ENCODE assay signal across 1 cellular context in the genomic region with DNA sequence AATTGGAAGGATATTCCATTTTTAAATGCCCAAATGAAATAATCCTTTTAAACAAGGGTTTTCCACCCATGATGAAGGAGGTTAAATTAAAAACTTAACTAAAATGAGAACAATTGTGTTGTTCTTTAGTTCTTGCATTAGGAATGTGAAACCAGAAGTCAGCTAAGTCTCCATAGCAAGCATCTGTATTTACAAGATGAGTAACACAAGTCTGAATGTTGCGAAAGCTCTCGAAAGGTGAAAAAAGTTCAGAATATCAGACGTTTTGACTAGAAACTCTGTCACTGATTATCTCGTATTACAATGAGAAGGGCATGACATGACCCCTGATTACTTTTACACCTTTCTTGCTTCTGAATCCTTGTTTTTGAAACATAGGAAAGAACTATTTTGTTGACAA.
A peak's percentile ranks its signal among the peaks of the same experiment; 100 is the strongest.
TF ChIP-seq lines count a peak whose summit lies in the region.

No MANE protein-coding gene starts in this region.

TF ChIP-seq in HepG2, 621 proteins besides CTCF, POLR2A, EP300 and RAD21 (continues in another document):
- TF ChIP-seq HES4 (CRISPR knock-in tag; IDR thresholded peaks at IDR 0.05; ENCODE audit: borderline replicate concordance): no peak
- no peak for TF ChIP-seq LCORL (IDR thresholded peaks at IDR 0.05)
- no peak for TF ChIP-seq LCORL (CRISPR knock-in tag; IDR thresholded peaks at IDR 0.05)
- TF ChIP-seq ZNF678 (CRISPR knock-in tag; IDR thresholded peaks at IDR 0.05): no peak
- no peak for TF ChIP-seq SMAD1 (CRISPR knock-in tag; IDR thresholded peaks at IDR 0.05; ENCODE audit: borderline replicate concordance, low read depth)
- no peak for TF ChIP-seq ARHGAP35 (CRISPR knock-in tag; IDR thresholded peaks at IDR 0.05; ENCODE audit: borderline replicate concordance)
- TF ChIP-seq PRPF4 (IDR thresholded peaks at IDR 0.05; ENCODE audit: low read depth, low read length, poor library complexity, severe bottlenecking): no peak
- TF ChIP-seq AGO1 (IDR thresholded peaks at IDR 0.05; ENCODE audit: low read depth, low read length, poor library complexity, severe bottlenecking): no peak
- TF ChIP-seq, protein P1, sequence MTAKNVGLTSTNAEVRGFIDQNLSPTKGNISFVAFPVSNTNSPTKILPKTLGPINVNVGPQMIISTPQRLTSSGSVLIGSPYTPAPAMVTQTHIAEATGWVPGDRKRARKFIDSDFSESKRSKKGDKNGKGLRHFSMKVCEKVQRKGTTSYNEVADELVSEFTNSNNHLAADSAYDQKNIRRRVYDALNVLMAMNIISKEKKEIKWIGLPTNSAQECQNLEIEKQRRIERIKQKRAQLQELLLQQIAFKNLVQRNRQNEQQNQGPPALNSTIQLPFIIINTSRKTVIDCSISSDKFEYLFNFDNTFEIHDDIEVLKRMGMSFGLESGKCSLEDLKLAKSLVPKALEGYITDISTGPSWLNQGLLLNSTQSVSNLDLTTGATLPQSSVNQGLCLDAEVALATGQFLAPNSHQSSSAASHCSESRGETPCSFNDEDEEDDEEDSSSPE (CRISPR knock-in tag; IDR thresholded peaks at IDR 0.05): no peak
- TF ChIP-seq MAFK (conservative IDR thresholded peaks at IDR 0.05 in 1 of 2, IDR thresholded peaks at IDR 0.05 in 1 of 2; ENCODE audit: low read length in 2 of 2): no peak
- TF ChIP-seq, protein P2, sequence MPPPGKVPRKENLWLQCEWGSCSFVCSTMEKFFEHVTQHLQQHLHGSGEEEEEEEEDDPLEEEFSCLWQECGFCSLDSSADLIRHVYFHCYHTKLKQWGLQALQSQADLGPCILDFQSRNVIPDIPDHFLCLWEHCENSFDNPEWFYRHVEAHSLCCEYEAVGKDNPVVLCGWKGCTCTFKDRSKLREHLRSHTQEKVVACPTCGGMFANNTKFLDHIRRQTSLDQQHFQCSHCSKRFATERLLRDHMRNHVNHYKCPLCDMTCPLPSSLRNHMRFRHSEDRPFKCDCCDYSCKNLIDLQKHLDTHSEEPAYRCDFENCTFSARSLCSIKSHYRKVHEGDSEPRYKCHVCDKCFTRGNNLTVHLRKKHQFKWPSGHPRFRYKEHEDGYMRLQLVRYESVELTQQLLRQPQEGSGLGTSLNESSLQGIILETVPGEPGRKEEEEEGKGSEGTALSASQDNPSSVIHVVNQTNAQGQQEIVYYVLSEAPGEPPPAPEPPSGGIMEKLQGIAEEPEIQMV (CRISPR knock-in tag; IDR thresholded peaks at IDR 0.05; ENCODE audit: low read depth): no peak
- TF ChIP-seq, protein P3, sequence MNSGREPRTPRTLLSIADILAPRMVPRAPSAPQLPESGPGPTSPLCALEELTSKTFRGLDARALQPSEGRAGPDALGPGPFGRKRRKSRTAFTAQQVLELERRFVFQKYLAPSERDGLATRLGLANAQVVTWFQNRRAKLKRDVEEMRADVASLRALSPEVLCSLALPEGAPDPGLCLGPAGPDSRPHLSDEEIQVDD (CRISPR knock-in tag; IDR thresholded peaks at IDR 0.05; ENCODE audit: borderline replicate concordance): no peak
- no peak for TF ChIP-seq CBX1 (IDR thresholded peaks at IDR 0.05; ENCODE audit: low read depth)
- TF ChIP-seq NFYC (CRISPR knock-in tag; IDR thresholded peaks at IDR 0.05): no peak
- TF ChIP-seq FLYWCH1 (CRISPR knock-in tag; IDR thresholded peaks at IDR 0.05): no peak
- no peak for TF ChIP-seq JUND (CRISPR knock-in tag; IDR thresholded peaks at IDR 0.05)
- TF ChIP-seq ZBTB38 (CRISPR knock-in tag; IDR thresholded peaks at IDR 0.05): no peak
- no peak for TF ChIP-seq ZKSCAN5 (CRISPR knock-in tag; IDR thresholded peaks at IDR 0.05)
- TF ChIP-seq MBNL3 (CRISPR knock-in tag; conservative IDR thresholded peaks at IDR 0.05): no peak
- no peak for TF ChIP-seq HNRNPK (IDR thresholded peaks at IDR 0.05; ENCODE audit: low read depth, low read length, poor library complexity, severe bottlenecking)
- no peak for TF ChIP-seq ZNF326 (CRISPR knock-in tag; IDR thresholded peaks at IDR 0.05; ENCODE audit: borderline replicate concordance)
- TF ChIP-seq, protein P4, sequence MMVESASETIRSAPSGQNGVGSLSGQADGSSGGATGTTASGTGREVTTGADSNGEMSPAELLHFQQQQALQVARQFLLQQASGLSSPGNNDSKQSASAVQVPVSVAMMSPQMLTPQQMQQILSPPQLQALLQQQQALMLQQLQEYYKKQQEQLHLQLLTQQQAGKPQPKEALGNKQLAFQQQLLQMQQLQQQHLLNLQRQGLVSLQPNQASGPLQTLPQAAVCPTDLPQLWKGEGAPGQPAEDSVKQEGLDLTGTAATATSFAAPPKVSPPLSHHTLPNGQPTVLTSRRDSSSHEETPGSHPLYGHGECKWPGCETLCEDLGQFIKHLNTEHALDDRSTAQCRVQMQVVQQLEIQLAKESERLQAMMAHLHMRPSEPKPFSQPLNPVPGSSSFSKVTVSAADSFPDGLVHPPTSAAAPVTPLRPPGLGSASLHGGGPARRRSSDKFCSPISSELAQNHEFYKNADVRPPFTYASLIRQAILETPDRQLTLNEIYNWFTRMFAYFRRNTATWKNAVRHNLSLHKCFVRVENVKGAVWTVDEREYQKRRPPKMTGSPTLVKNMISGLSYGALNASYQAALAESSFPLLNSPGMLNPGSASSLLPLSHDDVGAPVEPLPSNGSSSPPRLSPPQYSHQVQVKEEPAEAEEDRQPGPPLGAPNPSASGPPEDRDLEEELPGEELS (CRISPR knock-in tag; IDR thresholded peaks at IDR 0.05): no peak
- no peak for TF ChIP-seq ZNF382 (CRISPR knock-in tag; IDR thresholded peaks at IDR 0.05; ENCODE audit: borderline replicate concordance)
- TF ChIP-seq ZNF274 (CRISPR knock-in tag; IDR thresholded peaks at IDR 0.05): no peak
- TF ChIP-seq, protein P5, sequence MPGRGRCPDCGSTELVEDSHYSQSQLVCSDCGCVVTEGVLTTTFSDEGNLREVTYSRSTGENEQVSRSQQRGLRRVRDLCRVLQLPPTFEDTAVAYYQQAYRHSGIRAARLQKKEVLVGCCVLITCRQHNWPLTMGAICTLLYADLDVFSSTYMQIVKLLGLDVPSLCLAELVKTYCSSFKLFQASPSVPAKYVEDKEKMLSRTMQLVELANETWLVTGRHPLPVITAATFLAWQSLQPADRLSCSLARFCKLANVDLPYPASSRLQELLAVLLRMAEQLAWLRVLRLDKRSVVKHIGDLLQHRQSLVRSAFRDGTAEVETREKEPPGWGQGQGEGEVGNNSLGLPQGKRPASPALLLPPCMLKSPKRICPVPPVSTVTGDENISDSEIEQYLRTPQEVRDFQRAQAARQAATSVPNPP (CRISPR knock-in tag; IDR thresholded peaks at IDR 0.05): no peak
- TF ChIP-seq ZNF891 (CRISPR knock-in tag; IDR thresholded peaks at IDR 0.05): no peak
- TF ChIP-seq BCL6 (CRISPR knock-in tag; IDR thresholded peaks at IDR 0.05): peak; percentile 47; the same call in 1 of the 2 replicates
- TF ChIP-seq MEF2D (CRISPR knock-in tag; IDR thresholded peaks at IDR 0.05): no peak
- no peak for TF ChIP-seq ATF1 (CRISPR knock-in tag; IDR thresholded peaks at IDR 0.05)
- TF ChIP-seq CREB1 (IDR thresholded peaks at IDR 0.05): no peak
- TF ChIP-seq CREB1 (CRISPR knock-in tag; IDR thresholded peaks at IDR 0.05): peak; percentile 32; the same call in 1 of the 2 replicates
- TF ChIP-seq FOXK1 (CRISPR knock-in tag; IDR thresholded peaks at IDR 0.05; ENCODE audit: borderline replicate concordance, low read depth): peak; percentile 35; the same call in 1 of the 2 replicates
- TF ChIP-seq, protein P6, sequence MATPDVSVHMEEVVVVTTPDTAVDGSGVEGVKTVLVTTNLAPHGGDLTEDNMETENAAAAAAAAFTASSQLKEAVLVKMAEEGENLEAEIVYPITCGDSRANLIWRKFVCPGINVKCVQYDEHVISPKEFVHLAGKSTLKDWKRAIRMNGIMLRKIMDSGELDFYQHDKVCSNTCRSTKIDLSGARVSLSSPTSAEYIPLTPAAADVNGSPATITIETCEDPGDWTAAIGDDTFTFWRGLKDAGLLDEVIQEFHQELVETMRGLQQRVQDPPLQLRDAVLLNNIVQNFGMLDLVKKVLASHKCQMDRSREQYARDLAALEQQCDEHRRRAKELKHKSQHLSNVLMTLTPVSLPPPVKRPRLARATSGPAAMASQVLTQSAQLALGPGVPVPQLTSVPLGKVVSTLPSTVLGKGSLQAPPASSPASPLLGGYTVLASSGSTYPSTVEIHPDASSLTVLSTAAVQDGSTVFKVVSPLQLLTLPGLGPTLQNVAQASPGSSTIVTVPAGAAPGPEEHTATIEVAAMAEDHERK (CRISPR knock-in tag; IDR thresholded peaks at IDR 0.05; ENCODE audit: low read depth): no peak
- no peak for TF ChIP-seq HMG20B (CRISPR knock-in tag; conservative IDR thresholded peaks at IDR 0.05)
- TF ChIP-seq ZNF468 (CRISPR knock-in tag; IDR thresholded peaks at IDR 0.05): no peak
- no peak for TF ChIP-seq SOX13 (IDR thresholded peaks at IDR 0.05)
- TF ChIP-seq SOX13 (CRISPR knock-in tag; conservative IDR thresholded peaks at IDR 0.05 in 1 of 2, IDR thresholded peaks at IDR 0.05 in 1 of 2): peak in 1 of 2 experiments; percentile 61; a peak in 2 of 4 replicates
- no peak for TF ChIP-seq SP2 (CRISPR knock-in tag; IDR thresholded peaks at IDR 0.05)
- peak; percentile 59; the same call in 1 of the 2 replicates for TF ChIP-seq FOSL1 (CRISPR knock-in tag; IDR thresholded peaks at IDR 0.05; ENCODE audit: borderline replicate concordance)
- no peak for TF ChIP-seq FOXP1 (IDR thresholded peaks at IDR 0.05)
- peak; percentile 57; the same call in 1 of the 2 replicates for TF ChIP-seq FOXP1 (CRISPR knock-in tag; IDR thresholded peaks at IDR 0.05)
- no peak for TF ChIP-seq ZIK1 (CRISPR knock-in tag; IDR thresholded peaks at IDR 0.05; ENCODE audit: borderline replicate concordance, low read depth)
- no peak for TF ChIP-seq MEIS1 (CRISPR knock-in tag; IDR thresholded peaks at IDR 0.05; ENCODE audit: borderline replicate concordance)
- TF ChIP-seq FOXA1 (IDR thresholded peaks at IDR 0.05): no peak
- 0 out of 2 replicates have a peak, but pooled peaks have one; percentile 20 for TF ChIP-seq FOXA1 (CRISPR knock-in tag; IDR thresholded peaks at IDR 0.05)
- no peak for TF ChIP-seq ZNF446 (CRISPR knock-in tag; IDR thresholded peaks at IDR 0.05)
- no peak for TF ChIP-seq BRD4 (CRISPR knock-in tag; IDR thresholded peaks at IDR 0.05)
- TF ChIP-seq CEBPG (CRISPR knock-in tag; IDR thresholded peaks at IDR 0.05): peak; percentile 81
- no peak for TF ChIP-seq ZNF558 (CRISPR knock-in tag; IDR thresholded peaks at IDR 0.05; ENCODE audit: borderline replicate concordance)
- no peak for TF ChIP-seq SRSF4 (IDR thresholded peaks at IDR 0.05; ENCODE audit: low read depth, low read length, poor library complexity, severe bottlenecking)
- no peak for TF ChIP-seq YEATS2 (CRISPR knock-in tag; IDR thresholded peaks at IDR 0.05; ENCODE audit: borderline replicate concordance)
- TF ChIP-seq, protein P7, sequence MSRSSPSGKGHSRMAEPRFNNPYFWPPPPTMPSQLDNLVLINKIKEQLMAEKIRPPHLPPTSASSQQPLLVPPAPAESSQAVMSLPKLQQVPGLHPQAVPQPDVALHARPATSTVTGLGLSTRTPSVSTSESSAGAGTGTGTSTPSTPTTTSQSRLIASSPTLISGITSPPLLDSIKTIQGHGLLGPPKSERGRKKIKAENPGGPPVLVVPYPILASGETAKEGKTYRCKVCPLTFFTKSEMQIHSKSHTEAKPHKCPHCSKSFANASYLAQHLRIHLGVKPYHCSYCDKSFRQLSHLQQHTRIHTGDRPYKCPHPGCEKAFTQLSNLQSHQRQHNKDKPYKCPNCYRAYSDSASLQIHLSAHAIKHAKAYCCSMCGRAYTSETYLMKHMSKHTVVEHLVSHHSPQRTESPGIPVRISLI (CRISPR knock-in tag; IDR thresholded peaks at IDR 0.05; ENCODE audit: borderline replicate concordance): peak; percentile 30; the same call in 1 of the 2 replicates
- TF ChIP-seq, protein P8, sequence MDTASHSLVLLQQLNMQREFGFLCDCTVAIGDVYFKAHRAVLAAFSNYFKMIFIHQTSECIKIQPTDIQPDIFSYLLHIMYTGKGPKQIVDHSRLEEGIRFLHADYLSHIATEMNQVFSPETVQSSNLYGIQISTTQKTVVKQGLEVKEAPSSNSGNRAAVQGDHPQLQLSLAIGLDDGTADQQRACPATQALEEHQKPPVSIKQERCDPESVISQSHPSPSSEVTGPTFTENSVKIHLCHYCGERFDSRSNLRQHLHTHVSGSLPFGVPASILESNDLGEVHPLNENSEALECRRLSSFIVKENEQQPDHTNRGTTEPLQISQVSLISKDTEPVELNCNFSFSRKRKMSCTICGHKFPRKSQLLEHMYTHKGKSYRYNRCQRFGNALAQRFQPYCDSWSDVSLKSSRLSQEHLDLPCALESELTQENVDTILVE (CRISPR knock-in tag; IDR thresholded peaks at IDR 0.05): no peak
- no peak for TF ChIP-seq ZNF232 (CRISPR knock-in tag; IDR thresholded peaks at IDR 0.05; ENCODE audit: borderline replicate concordance)
- TF ChIP-seq GATA4 (IDR thresholded peaks at IDR 0.05; ENCODE audit: borderline replicate concordance, low read depth): no peak
- TF ChIP-seq, protein P9, sequence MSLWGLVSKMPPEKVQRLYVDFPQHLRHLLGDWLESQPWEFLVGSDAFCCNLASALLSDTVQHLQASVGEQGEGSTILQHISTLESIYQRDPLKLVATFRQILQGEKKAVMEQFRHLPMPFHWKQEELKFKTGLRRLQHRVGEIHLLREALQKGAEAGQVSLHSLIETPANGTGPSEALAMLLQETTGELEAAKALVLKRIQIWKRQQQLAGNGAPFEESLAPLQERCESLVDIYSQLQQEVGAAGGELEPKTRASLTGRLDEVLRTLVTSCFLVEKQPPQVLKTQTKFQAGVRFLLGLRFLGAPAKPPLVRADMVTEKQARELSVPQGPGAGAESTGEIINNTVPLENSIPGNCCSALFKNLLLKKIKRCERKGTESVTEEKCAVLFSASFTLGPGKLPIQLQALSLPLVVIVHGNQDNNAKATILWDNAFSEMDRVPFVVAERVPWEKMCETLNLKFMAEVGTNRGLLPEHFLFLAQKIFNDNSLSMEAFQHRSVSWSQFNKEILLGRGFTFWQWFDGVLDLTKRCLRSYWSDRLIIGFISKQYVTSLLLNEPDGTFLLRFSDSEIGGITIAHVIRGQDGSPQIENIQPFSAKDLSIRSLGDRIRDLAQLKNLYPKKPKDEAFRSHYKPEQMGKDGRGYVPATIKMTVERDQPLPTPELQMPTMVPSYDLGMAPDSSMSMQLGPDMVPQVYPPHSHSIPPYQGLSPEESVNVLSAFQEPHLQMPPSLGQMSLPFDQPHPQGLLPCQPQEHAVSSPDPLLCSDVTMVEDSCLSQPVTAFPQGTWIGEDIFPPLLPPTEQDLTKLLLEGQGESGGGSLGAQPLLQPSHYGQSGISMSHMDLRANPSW (CRISPR knock-in tag; IDR thresholded peaks at IDR 0.05; ENCODE audit: borderline replicate concordance): no peak
- TF ChIP-seq, protein P10, sequence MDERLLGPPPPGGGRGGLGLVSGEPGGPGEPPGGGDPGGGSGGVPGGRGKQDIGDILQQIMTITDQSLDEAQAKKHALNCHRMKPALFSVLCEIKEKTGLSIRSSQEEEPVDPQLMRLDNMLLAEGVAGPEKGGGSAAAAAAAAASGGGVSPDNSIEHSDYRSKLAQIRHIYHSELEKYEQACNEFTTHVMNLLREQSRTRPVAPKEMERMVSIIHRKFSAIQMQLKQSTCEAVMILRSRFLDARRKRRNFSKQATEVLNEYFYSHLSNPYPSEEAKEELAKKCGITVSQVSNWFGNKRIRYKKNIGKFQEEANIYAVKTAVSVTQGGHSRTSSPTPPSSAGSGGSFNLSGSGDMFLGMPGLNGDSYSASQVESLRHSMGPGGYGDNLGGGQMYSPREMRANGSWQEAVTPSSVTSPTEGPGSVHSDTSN (CRISPR knock-in tag; IDR thresholded peaks at IDR 0.05): no peak
- no peak for TF ChIP-seq MTF2 (CRISPR knock-in tag; IDR thresholded peaks at IDR 0.05; ENCODE audit: borderline replicate concordance)
- TF ChIP-seq GTF3A (CRISPR knock-in tag; conservative IDR thresholded peaks at IDR 0.05): no peak
- no peak for TF ChIP-seq ZNF878 (CRISPR knock-in tag; IDR thresholded peaks at IDR 0.05)
- no peak for TF ChIP-seq ZNF761 (CRISPR knock-in tag; conservative IDR thresholded peaks at IDR 0.05)
